Comparison of ENCODE assay signal across 11 cellular contexts in the genomic region with DNA sequence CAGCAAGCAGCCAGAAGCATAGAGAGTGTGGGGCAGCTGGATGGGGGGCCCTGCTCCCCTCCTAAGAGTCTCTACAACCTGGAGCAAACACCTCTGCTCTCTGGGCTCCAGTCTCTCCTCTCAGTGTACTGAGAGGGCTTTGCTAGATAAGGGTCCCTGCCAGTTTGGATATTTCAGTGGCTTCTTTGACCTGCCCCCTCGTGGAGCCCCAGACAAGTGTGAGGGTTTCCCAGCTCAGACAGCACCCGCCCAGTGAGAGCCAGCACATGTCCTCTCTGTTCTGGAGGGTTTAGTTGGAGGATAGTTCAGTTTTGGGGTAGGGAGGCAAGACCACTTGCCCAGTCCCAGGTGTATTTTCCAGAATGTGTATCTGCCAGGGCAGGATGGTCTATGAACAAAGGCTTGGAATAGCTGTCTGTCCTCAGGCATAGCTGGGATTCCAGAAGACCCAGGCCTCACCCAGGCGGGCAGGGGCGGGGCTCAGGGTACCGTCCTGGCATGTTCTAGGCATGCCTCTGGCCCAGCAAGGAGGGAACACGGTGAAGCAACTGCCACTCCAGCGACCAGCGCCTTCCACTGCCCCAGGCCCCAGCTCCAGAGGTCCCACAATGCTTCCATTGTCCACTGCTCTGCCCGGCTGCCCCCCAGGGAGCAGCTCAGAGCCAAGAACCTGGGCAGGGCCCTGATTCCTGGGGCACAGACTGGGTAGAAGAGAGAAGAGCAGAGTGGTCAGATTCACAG. TPM values are rescaled to one million over a fixed set of nuclear protein-coding genes. Genes with fewer than 3 reads are reported as not detected.
DNase-seq lines count a peak whose midpoint lies in the region; ATAC-seq and TF ChIP-seq lines count a peak whose summit lies in the region.
"Had no signal": no experiment of that assay in that cellular context is flagged by ENCODE, and none has a peak within 500 bp of the region (broad histone marks: within the 10 kb centered on the region; RNA-seq: fewer than 3 reads in every experiment).

No MANE protein-coding gene starts in this region.

- H3K9me2 ChIP-seq in PC-3 (replicated peaks; ENCODE audit: low read length), result no peaks in the 10 kb centered on the region

- H3K4me2 ChIP-seq in parathyroid adenoma (ENCODE audit: low read length) (no peak overlapping the region), PC-3 (ENCODE audit: low read length) (no peak overlapping the region)

- no peak overlapping the region for H3K27ac ChIP-seq in CD4-positive, alpha-beta memory T cell (ENCODE audit: low read depth, low read length)
- H3K27ac ChIP-seq in RWPE1 (peak overlapping the region; percentile 99), parathyroid adenoma (peak overlapping the region; percentile 62), PC-3 (ENCODE audit: low read length) (no peak overlapping the region)

- peak overlapping the region; percentile 62 for H2AFZ ChIP-seq in parathyroid adenoma
- no peak overlapping the region for H2AFZ ChIP-seq in PC-3 (ENCODE audit: low read length)

- no peak for DNase-seq in CD4-positive, alpha-beta memory T cell
- DNase-seq in RWPE1 (ENCODE audit: low spot score), result peak; percentile 61
- peak; percentile 9 for DNase-seq in fibroblast of gingiva (ENCODE audit: low read depth)
- DNase-seq in ecto neural progenitor cell (ENCODE audit: low spot score), result no peak
- DNase-seq in PC-3, result no peak
- DNase-seq in cortex of kidney (lab: John Stamatoyannopoulos, UW), result no peak
- DNase-seq: DMS53; kidney glomerular epithelial cell; stimulated activated CD4-positive, alpha-beta T cell treated with anti-CD3 and anti-CD28 coated beads, Interleukin-4, amount 100 ng/mL, for 4 hours had no signal

- H3K27me3 ChIP-seq in CD4-positive, alpha-beta memory T cell (ENCODE audit: insufficient read depth, low read length), result no peaks in the 10 kb centered on the region
- no peaks in the 10 kb centered on the region for H3K27me3 ChIP-seq in parathyroid adenoma (ENCODE audit: control insufficient read depth, insufficient read depth, low read length)
- H3K27me3 ChIP-seq in PC-3 (ENCODE audit: low read length), result no peaks in the 10 kb centered on the region

- BruUV-seq in PC-3 (replicated peaks; lab: Mats Ljungman, UMichigan), result no TSS peak

- H3K36me3 ChIP-seq in CD4-positive, alpha-beta memory T cell (ENCODE audit: insufficient read depth, low read length), result no peaks in the 10 kb centered on the region
- H3K36me3 ChIP-seq in parathyroid adenoma (ENCODE audit: control insufficient read depth, insufficient read depth, low read length) (no peaks in the 10 kb centered on the region), PC-3 (ENCODE audit: low read depth, low read length) (no peaks in the 10 kb centered on the region)

- no peaks in the 10 kb centered on the region for H4K20me1 ChIP-seq in PC-3 (ENCODE audit: low read length)

- no peaks in the 10 kb centered on the region for H3K9me3 Mint-ChIP-seq in CD4-positive, alpha-beta memory T cell

- H3K4me3 Mint-ChIP-seq in CD4-positive, alpha-beta memory T cell, result no peak overlapping the region

- no peak overlapping the region for H3K4me3 ChIP-seq in CD4-positive, alpha-beta memory T cell (ENCODE audit: low read length in 2 of 2)
- H3K4me3 ChIP-seq in parathyroid adenoma (ENCODE audit: low read depth, low read length) (no peak overlapping the region), PC-3 (ENCODE audit: low read length) (no peak overlapping the region)

- peak overlapping the region in 5 of 7 donors; percentile 42 to 83 (median 53) for H3K27ac Mint-ChIP-seq in CD4-positive, alpha-beta memory T cell

- no peaks in the 10 kb centered on the region for H3K36me3 Mint-ChIP-seq in CD4-positive, alpha-beta memory T cell

- H3K27me3 Mint-ChIP-seq in CD4-positive, alpha-beta memory T cell, result no peaks in the 10 kb centered on the region

- TF ChIP-seq CTCF in RWPE1 (conservative IDR thresholded peaks at IDR 0.05; ENCODE audit: low read depth) (no peak), parathyroid adenoma (IDR thresholded peaks at IDR 0.05) (no peak), PC-3 (conservative IDR thresholded peaks at IDR 0.05; ENCODE audit: low read depth, low read length) (no peak)

- H3K4me1 Mint-ChIP-seq in CD4-positive, alpha-beta memory T cell, result peaks cover 15 to 30% (median 24%) of the 10 kb centered on the region in 4 donors

- no peaks in the 10 kb centered on the region for H3K9me3 ChIP-seq in CD4-positive, alpha-beta memory T cell (ENCODE audit: control insufficient read depth in 1 of 2, low read length in 2 of 2)
- H3K9me3 ChIP-seq in parathyroid adenoma (ENCODE audit: control insufficient read depth, low read length) (no peaks in the 10 kb centered on the region), PC-3 (ENCODE audit: low read length) (no peaks in the 10 kb centered on the region)

- H3K9ac ChIP-seq in parathyroid adenoma (no peak overlapping the region), PC-3 (ENCODE audit: low read length) (no peak overlapping the region)

- CTCF ChIA-PET in CD4-positive, alpha-beta memory T cell (lab: Charles Lee; ENCODE audit: partially characterized antibody), result interaction anchor here (1.2 to 4.2 kb wide), 4 partner anchors 8 to 81 kb away, joined by 3 to 39 read pairs (median 11); partner anchors contain the start of gene MICALL1
- CTCF ChIA-PET in RWPE1 (lab: Yijun Ruan, JAX) (no interaction called here), PC-3 (lab: Charles Lee) (no interaction called here)

- ATAC-seq in PC-3 (no peak; the same call in 1 of the 2 replicates), HG03432 (IDR thresholded peaks at IDR 0.05; ENCODE audit: unreplicated experiment) (no peak)

- H3K79me2 ChIP-seq in parathyroid adenoma (no peaks in the 10 kb centered on the region), PC-3 (ENCODE audit: low read length) (no peaks in the 10 kb centered on the region)

- H3F3A ChIP-seq in PC-3 (ENCODE audit: low read length, unreplicated experiment), result no peaks in the 10 kb centered on the region

- peaks cover 14% of the 10 kb centered on the region for H3K4me1 ChIP-seq in CD4-positive, alpha-beta memory T cell (ENCODE audit: insufficient read depth, low read length)
- H3K4me1 ChIP-seq in parathyroid adenoma, result peaks cover 28% of the 10 kb centered on the region
- H3K4me1 ChIP-seq in PC-3 (ENCODE audit: insufficient read depth, low read length), result peaks cover 32% of the 10 kb centered on the region

- POLR2A ChIA-PET in CD4-positive, alpha-beta memory T cell (lab: Charles Lee; ENCODE audit: partially characterized antibody), result interaction anchor here (0.5 to 4.5 kb wide), 4 partner anchors 7 to 256 kb away, joined by 3 to 51 read pairs (median 4); partner anchors contain the start of gene MICALL1
- POLR2A ChIA-PET in RWPE1 (lab: Yijun Ruan, JAX; ENCODE audit: low non-redundant PET) (no interaction called here), PC-3 (lab: Charles Lee; ENCODE audit: unreplicated experiment) (no interaction called here)

- intact Hi-C loops in CD4-positive, alpha-beta memory T cell (cut with micrococcal nuclease), result no loop called here
- intact Hi-C loops in PC-3 (cut with micrococcal nuclease), result no loop called here

RNA-seq across cellular contexts. Expression of gene MICALL1, which starts 7.5 kb away (rescaled TPM):
- 10 to 100 TPM; 30.7 to 31.0 TPM for total RNA-seq in CD4-positive, alpha-beta memory T cell
- polyA plus RNA-seq in CD4-positive, alpha-beta memory T cell, result 1 to 10 TPM in 1 of 2 donors, under 1 TPM in 1; 0.77 to 4.4 TPM
- total RNA-seq in PC-3 (2014; rRNA removed), result 20.1 and 29.9 TPM in 2 replicates

RNA-seq across cellular contexts. Expression of gene EIF3L, which starts 49.4 kb away (rescaled TPM):
- total RNA-seq in CD4-positive, alpha-beta memory T cell, result 100 to 1,000 TPM; 550 to 571 TPM
- polyA plus RNA-seq in CD4-positive, alpha-beta memory T cell, result 100 to 1,000 TPM; 226 to 364 TPM
- 164 and 218 TPM in 2 replicates for total RNA-seq in PC-3 (2014; rRNA removed)

RNA-seq across cellular contexts. Expression of gene ANKRD54, which starts 54.5 kb away (rescaled TPM):
- 10 to 100 TPM; 21.6 to 22.7 TPM for total RNA-seq in CD4-positive, alpha-beta memory T cell
- 10 to 100 TPM; 11.0 to 13.4 TPM for polyA plus RNA-seq in CD4-positive, alpha-beta memory T cell
- 24.9 and 30.1 TPM in 2 replicates for total RNA-seq in PC-3 (2014; rRNA removed)

RNA-seq across cellular contexts. Expression of gene C22orf23, which starts 54.8 kb away (rescaled TPM):
- total RNA-seq in CD4-positive, alpha-beta memory T cell, result not detected
- not detected for polyA plus RNA-seq in CD4-positive, alpha-beta memory T cell
- total RNA-seq in PC-3 (2014; rRNA removed), result 0.52 and 0.69 TPM in 2 replicates

RNA-seq across cellular contexts. Expression of gene POLR2F, which starts 54.9 kb away (rescaled TPM):
- 10 to 100 TPM; 44.9 to 47.5 TPM for total RNA-seq in CD4-positive, alpha-beta memory T cell
- polyA plus RNA-seq in CD4-positive, alpha-beta memory T cell, result 100 to 1,000 TPM; 133 to 158 TPM
- total RNA-seq in PC-3 (2014; rRNA removed), result 177 and 238 TPM in 2 replicates

Comparison
In these comparisons a context has a peak if more than half of its experiments do, and no peak if none do; other contexts are left out.
1. DNase-seq: peak in RWPE1 (single experiment) and fibroblast of gingiva (single experiment); none in CD4-positive, alpha-beta memory T cell (0 of 5), ecto neural progenitor cell (single experiment), PC-3 (single experiment) and cortex of kidney (single experiment).
2. H3K27ac ChIP-seq: peak in RWPE1 (single experiment) and parathyroid adenoma (single experiment); none in CD4-positive, alpha-beta memory T cell (single experiment) and PC-3 (single experiment).